Comparison of ENCODE assay signal across 1 cellular context in the genomic region with DNA sequence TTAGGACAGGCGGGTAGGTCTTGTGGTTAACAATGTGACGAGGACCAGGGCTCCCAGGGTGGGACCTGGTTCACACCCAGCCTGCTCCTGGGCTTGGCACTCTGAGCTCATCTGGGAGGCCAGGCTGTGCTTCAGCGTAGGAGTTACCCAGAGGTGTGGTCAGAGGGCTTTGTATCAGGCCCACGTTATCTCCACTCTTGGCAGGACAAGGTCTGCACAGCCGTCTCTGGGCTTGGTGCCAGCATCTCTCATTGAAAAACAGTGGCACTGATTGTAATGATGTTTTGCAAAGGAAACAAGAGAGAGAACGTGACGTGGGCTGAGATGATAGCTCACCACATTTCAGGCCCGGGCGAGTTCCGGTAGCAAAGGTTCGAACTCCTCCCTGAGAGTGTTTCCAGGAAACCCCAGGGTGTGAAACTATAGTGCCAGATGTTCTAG.
TF ChIP-seq lines count a peak whose summit lies in the region.

No MANE protein-coding gene starts in this region.

TF ChIP-seq in HepG2, 621 proteins besides CTCF, POLR2A, EP300 and RAD21 (continued from another document):
- TF ChIP-seq, protein P1, sequence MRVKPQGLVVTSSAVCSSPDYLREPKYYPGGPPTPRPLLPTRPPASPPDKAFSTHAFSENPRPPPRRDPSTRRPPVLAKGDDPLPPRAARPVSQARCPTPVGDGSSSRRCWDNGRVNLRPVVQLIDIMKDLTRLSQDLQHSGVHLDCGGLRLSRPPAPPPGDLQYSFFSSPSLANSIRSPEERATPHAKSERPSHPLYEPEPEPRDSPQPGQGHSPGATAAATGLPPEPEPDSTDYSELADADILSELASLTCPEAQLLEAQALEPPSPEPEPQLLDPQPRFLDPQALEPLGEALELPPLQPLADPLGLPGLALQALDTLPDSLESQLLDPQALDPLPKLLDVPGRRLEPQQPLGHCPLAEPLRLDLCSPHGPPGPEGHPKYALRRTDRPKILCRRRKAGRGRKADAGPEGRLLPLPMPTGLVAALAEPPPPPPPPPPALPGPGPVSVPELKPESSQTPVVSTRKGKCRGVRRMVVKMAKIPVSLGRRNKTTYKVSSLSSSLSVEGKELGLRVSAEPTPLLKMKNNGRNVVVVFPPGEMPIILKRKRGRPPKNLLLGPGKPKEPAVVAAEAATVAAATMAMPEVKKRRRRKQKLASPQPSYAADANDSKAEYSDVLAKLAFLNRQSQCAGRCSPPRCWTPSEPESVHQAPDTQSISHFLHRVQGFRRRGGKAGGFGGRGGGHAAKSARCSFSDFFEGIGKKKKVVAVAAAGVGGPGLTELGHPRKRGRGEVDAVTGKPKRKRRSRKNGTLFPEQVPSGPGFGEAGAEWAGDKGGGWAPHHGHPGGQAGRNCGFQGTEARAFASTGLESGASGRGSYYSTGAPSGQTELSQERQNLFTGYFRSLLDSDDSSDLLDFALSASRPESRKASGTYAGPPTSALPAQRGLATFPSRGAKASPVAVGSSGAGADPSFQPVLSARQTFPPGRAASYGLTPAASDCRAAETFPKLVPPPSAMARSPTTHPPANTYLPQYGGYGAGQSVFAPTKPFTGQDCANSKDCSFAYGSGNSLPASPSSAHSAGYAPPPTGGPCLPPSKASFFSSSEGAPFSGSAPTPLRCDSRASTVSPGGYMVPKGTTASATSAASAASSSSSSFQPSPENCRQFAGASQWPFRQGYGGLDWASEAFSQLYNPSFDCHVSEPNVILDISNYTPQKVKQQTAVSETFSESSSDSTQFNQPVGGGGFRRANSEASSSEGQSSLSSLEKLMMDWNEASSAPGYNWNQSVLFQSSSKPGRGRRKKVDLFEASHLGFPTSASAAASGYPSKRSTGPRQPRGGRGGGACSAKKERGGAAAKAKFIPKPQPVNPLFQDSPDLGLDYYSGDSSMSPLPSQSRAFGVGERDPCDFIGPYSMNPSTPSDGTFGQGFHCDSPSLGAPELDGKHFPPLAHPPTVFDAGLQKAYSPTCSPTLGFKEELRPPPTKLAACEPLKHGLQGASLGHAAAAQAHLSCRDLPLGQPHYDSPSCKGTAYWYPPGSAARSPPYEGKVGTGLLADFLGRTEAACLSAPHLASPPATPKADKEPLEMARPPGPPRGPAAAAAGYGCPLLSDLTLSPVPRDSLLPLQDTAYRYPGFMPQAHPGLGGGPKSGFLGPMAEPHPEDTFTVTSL (CRISPR knock-in tag; IDR thresholded peaks at IDR 0.05; ENCODE audit: borderline replicate concordance): no peak
- no peak for TF ChIP-seq BHLHE40 (IDR thresholded peaks at IDR 0.05; ENCODE audit: low read length)
- TF ChIP-seq ZNF280D (CRISPR knock-in tag; IDR thresholded peaks at IDR 0.05): no peak
- TF ChIP-seq GATAD1 (CRISPR knock-in tag; IDR thresholded peaks at IDR 0.05): no peak
- no peak for TF ChIP-seq ZFP36L2 (CRISPR knock-in tag; IDR thresholded peaks at IDR 0.05)
- no peak for TF ChIP-seq NBN (conservative IDR thresholded peaks at IDR 0.05)
- TF ChIP-seq PAWR (CRISPR knock-in tag; IDR thresholded peaks at IDR 0.05; ENCODE audit: borderline replicate concordance): no peak
- TF ChIP-seq, protein P2, sequence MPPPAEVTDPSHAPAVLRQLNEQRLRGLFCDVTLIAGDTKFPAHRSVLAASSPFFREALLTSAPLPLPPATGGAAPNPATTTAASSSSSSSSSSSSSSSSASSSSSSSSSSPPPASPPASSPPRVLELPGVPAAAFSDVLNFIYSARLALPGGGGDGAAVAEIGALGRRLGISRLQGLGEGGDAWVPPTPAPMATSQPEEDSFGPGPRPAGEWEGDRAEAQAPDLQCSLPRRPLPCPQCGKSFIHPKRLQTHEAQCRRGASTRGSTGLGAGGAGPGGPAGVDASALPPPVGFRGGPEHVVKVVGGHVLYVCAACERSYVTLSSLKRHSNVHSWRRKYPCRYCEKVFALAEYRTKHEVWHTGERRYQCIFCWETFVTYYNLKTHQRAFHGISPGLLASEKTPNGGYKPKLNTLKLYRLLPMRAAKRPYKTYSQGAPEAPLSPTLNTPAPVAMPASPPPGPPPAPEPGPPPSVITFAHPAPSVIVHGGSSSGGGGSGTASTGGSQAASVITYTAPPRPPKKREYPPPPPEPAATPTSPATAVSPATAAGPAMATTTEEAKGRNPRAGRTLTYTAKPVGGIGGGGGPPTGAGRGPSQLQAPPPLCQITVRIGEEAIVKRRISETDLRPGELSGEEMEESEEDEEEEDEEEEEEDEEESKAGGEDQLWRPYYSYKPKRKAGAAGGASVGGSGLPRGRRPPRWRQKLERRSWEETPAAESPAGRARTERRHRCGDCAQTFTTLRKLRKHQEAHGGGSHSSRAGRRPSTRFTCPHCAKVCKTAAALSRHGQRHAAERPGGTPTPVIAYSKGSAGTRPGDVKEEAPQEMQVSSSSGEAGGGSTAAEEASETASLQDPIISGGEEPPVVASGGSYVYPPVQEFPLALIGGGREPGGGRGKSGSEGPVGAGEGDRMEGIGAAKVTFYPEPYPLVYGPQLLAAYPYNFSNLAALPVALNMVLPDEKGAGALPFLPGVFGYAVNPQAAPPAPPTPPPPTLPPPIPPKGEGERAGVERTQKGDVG (CRISPR knock-in tag; IDR thresholded peaks at IDR 0.05; ENCODE audit: borderline replicate concordance): no peak
- TF ChIP-seq EED (CRISPR knock-in tag; IDR thresholded peaks at IDR 0.05): no peak
